ENCODE assay signal across 8 cellular contexts in genomic region chr17:59707182-59707970, GRCh38. TPM values are rescaled to one million over a fixed set of nuclear protein-coding genes. Genes with fewer than 3 reads are reported as not detected.
DNase-seq lines count a peak whose midpoint lies in the region; ATAC-seq and TF ChIP-seq lines count a peak whose summit lies in the region.

Gene PTRH2, minus strand, starts transcription at chr17:59707430. Its CDS starts 9,452 bp downstream, at chr17:59697978.
Gene VMP1, plus strand, starts transcription at chr17:59707654. Its CDS starts 23,793 bp downstream, at chr17:59731447.

- peak within 1 kb of the TSS; percentile 92 for H4K8ac ChIP-seq in trophoblast cell (ENCODE audit: low read depth, low read length)

- peak within 1 kb of the TSS; percentile 72 for H3K18ac ChIP-seq in trophoblast cell (ENCODE audit: low read length)

- in situ Hi-C loops in transverse colon (cut with MboI; ENCODE audit: low pct_ligation_motif_present in 1 of 4, low pct_unique_long_range_greater_than_20kb in 1 of 4, low sequenced_read_pairs in 3 of 4) = no loop called here

- no peaks in the 10 kb centered on the region for H3K27me3 ChIP-seq in adipocyte (replicated peaks; ENCODE audit: control insufficient read depth, insufficient read depth, low read length)
- H3K27me3 ChIP-seq in cardiac muscle cell = no peaks in the 10 kb centered on the region
- no peaks in the 10 kb centered on the region for H3K27me3 ChIP-seq in trophoblast cell (ENCODE audit: insufficient read depth, low read length)
- H3K27me3 ChIP-seq in transverse colon = no peaks in the 10 kb centered on the region

- peak within 1 kb of the TSS; percentile 81 for H3K4ac ChIP-seq in trophoblast cell (ENCODE audit: low read depth, low read length)

- H3K9me3 ChIP-seq in adipocyte (ENCODE audit: control insufficient read depth, low read length) (no peaks in the 10 kb centered on the region), cardiac muscle cell (ENCODE audit: low read depth) (no peaks in the 10 kb centered on the region), trophoblast cell (ENCODE audit: insufficient read depth, low read depth, low read length) (no peaks in the 10 kb centered on the region), transverse colon (no peaks in the 10 kb centered on the region)

- peak within 1 kb of the TSS; percentile 77 for H2AK5ac ChIP-seq in trophoblast cell (ENCODE audit: low read length)

- peak within 1 kb of the TSS; percentile 85 for H3K14ac ChIP-seq in trophoblast cell (ENCODE audit: low read length)

- H2BK120ac ChIP-seq in trophoblast cell (ENCODE audit: insufficient read depth, low read length, poor library complexity) = peak within 1 kb of the TSS; percentile 8

- H2AFZ ChIP-seq in trophoblast cell (ENCODE audit: insufficient read depth, low read length, poor library complexity) = peak within 1 kb of the TSS; percentile 83

- peak; percentile 92 for TF ChIP-seq POLR2A in transverse colon (IDR thresholded peaks at IDR 0.05)

- peak within 1 kb of the TSS; percentile 38 for H2BK12ac ChIP-seq in trophoblast cell (ENCODE audit: low read length)

- H3K9ac ChIP-seq in adipocyte (ENCODE audit: low read length) (peak within 1 kb of the TSS; percentile 97), trophoblast cell (ENCODE audit: low read length) (peak within 1 kb of the TSS; percentile 77)

- H2BK5ac ChIP-seq in trophoblast cell (ENCODE audit: low read depth, low read length, poor library complexity) = peak within 1 kb of the TSS; percentile 91

- peaks cover 4% of the 10 kb centered on the region for H3K36me3 ChIP-seq in adipocyte (ENCODE audit: control insufficient read depth, insufficient read depth, low read length, severe bottlenecking)
- H3K36me3 ChIP-seq in cardiac muscle cell = no peaks in the 10 kb centered on the region
- peaks cover under 1% of the 10 kb centered on the region in 2 experiments for H3K36me3 ChIP-seq in trophoblast cell (ENCODE audit: control insufficient read depth in 1 of 2, insufficient read depth in 2 of 2, low read length in 2 of 2)
- no peaks in the 10 kb centered on the region for H3K36me3 ChIP-seq in transverse colon

- DNase-seq in NCI-H1436 (lab: John Stamatoyannopoulos, UW) (peak; percentile 100), T follicular helper cell (ENCODE audit: low read depth) (peak; percentile 87), adipocyte (ENCODE audit: low read depth) (peak; percentile 100), cardiac muscle cell (ENCODE audit: low read depth in 1 of 2, low spot score in 1 of 2) (peak; percentile 100), trophoblast cell (peak; percentile 100), transverse colon (peak; percentile 98)

- H3K4me1 ChIP-seq in adipocyte (ENCODE audit: control insufficient read depth, insufficient read depth, low read length) = peaks cover 32% of the 10 kb centered on the region
- H3K4me1 ChIP-seq in cardiac muscle cell (ENCODE audit: low read depth) = peaks cover 17% of the 10 kb centered on the region
- peaks cover 2% of the 10 kb centered on the region in 2 experiments for H3K4me1 ChIP-seq in trophoblast cell (ENCODE audit: control insufficient read depth in 1 of 2, insufficient read depth in 2 of 2, low read length in 2 of 2)
- H3K4me1 ChIP-seq in transverse colon = peaks cover 11 to 62% (median 33%) of the 10 kb centered on the region in 4 donors

- no peak for TF ChIP-seq EP300 in transverse colon (IDR thresholded peaks at IDR 0.05; ENCODE audit: low read depth)

- H3K4me3 ChIP-seq in GM12875 (ENCODE audit: low read depth, low read length) (peak within 1 kb of the TSS; percentile 79), adipocyte (ENCODE audit: low read length) (peak within 1 kb of the TSS; percentile 95), cardiac muscle cell (peak within 1 kb of the TSS; percentile 81), trophoblast cell (ENCODE audit: low read depth, low read length) (peak within 1 kb of the TSS; percentile 77), transverse colon (peak within 1 kb of the TSS; percentile 64 to 84 (median 75))

- H4K12ac ChIP-seq in trophoblast cell (ENCODE audit: low read depth, low read length) = peak within 1 kb of the TSS; percentile 83

- TF ChIP-seq CTCF in GM12875 (IDR thresholded peaks at IDR 0.05; ENCODE audit: borderline replicate concordance, insufficient read depth, low read depth, low read length) (no peak), cardiac muscle cell (IDR thresholded peaks at IDR 0.05; ENCODE audit: low read depth, low read length) (no peak), transverse colon (IDR thresholded peaks at IDR 0.05) (no peak)

- WGBS in trophoblast cell (ENCODE audit: extremely low coverage, insufficient coverage, insufficient read length) = no CpG with 5 or more reads among the region's 45 CpGs
- WGBS in transverse colon (ENCODE audit: low coverage in 1 of 2), 2 donors = 0% methylated on average over 45 of the region's 45 CpGs; no CpG with 5 or more reads in 1 of the 2 donors

- intact Hi-C loops in transverse colon (cut with DNase I; ENCODE audit: low total_unique reads) = no loop called here

- peaks cover 31% of the 10 kb centered on the region for H3K79me2 ChIP-seq in trophoblast cell (ENCODE audit: control insufficient read depth, insufficient read depth, low read length, poor library complexity)

- H3K23ac ChIP-seq in trophoblast cell (ENCODE audit: low read length) = no peak within 1 kb of the TSS

- ATAC-seq in HG02798 (IDR thresholded peaks at IDR 0.05; ENCODE audit: poor library complexity, unreplicated experiment) = peak; percentile 97

- H3K27ac ChIP-seq in cardiac muscle cell (peak within 1 kb of the TSS; percentile 90), trophoblast cell (ENCODE audit: low read depth, low read length) (peak within 1 kb of the TSS; percentile 77), transverse colon (peak within 1 kb of the TSS; percentile 95 to 98 (median 97))

- H4K91ac ChIP-seq in trophoblast cell (ENCODE audit: low read depth, low read length) = peak within 1 kb of the TSS; percentile 94

- H3K79me1 ChIP-seq in trophoblast cell (ENCODE audit: low read length) = peaks cover 8% of the 10 kb centered on the region

- peak within 1 kb of the TSS; percentile 85 for H3K4me2 ChIP-seq in trophoblast cell (ENCODE audit: low read length)

RNA-seq across cellular contexts. Expression of gene PTRH2, which starts in this region (rescaled TPM):
- total RNA-seq in cardiac muscle cell (9.3 and 12.0 TPM in 2 replicates), transverse colon (10 to 100 TPM; 14.5 to 33.7 (median 20.0) TPM)
- polyA plus RNA-seq in cardiac muscle cell = 17.7 and 22.9 TPM in 2 replicates
- 42.1 and 44.6 TPM in 2 replicates for polyA plus RNA-seq in trophoblast cell (2013)

RNA-seq across cellular contexts. Expression of gene VMP1, which starts in this region (rescaled TPM):
- 73.9 and 91.3 TPM in 2 replicates for total RNA-seq in cardiac muscle cell
- 62.6 and 65.0 TPM in 2 replicates for polyA plus RNA-seq in cardiac muscle cell
- 111 and 118 TPM in 2 replicates for polyA plus RNA-seq in trophoblast cell (2013)
- 100 to 1,000 TPM; 136 to 547 (median 339) TPM for total RNA-seq in transverse colon

Comparison
In these comparisons a context has a peak if more than half of its experiments do, and no peak if none do; other contexts are left out.
1. Peak in every context shown above with its lines: DNase-seq, ATAC-seq, H3K4me3 ChIP-seq and H3K27ac ChIP-seq.